24 cellular contexts compared by ENCODE assay signal in genomic region chr4:159944477-159944876, GRCh38.
"Had no signal": no experiment of that assay in that cellular context is flagged by ENCODE, and none has a peak within 500 bp of the region (broad histone marks: within the 10 kb centered on the region; RNA-seq: fewer than 3 reads in every experiment).

No MANE protein-coding gene starts in this region.

- DNase-seq: islet precursor cell; left ventricle myocardium inferior; naive B cell; natural killer cell; nephron progenitor cell; ovary; right cardiac atrium; stimulated activated CD4-positive, alpha-beta T cell treated with anti-CD3 and anti-CD28 coated beads, Interleukin-12 subunit alpha, Interleukin-12 subunit beta, amount 100 ng/mL, for 4 hours; stimulated activated CD4-positive, alpha-beta T cell treated with anti-CD3 and anti-CD28 coated beads, Interleukin-15, amount 100 ng/mL, for 24 hours; stimulated activated CD4-positive, alpha-beta T cell treated with anti-CD3 and anti-CD28 coated beads, Interleukin-2, amount 100 ng/mL, for 24 hours; stimulated activated CD4-positive, alpha-beta T cell treated with anti-CD3 and anti-CD28 coated beads, Interleukin-4, amount 100 ng/mL, for 1 hour; stimulated activated naive B cell treated with anti-CD40 and anti-IgM and Interleukin-4, amounts not matched to agents 10 μg/mL and 1 μg/mL and 100 μg/mL, for 72 hours; stimulated activated naive CD8-positive, alpha-beta T cell treated with anti-CD3 and anti-CD28 coated beads, Interleukin-15, Interleukin-2, amounts not matched to agents 100 U/mL and 50 U/mL, for 24 hours; stomach; testis; thyroid gland; transverse colon; upper lobe of left lung had no signal

- H3K36me3 ChIP-seq: left ventricle myocardium inferior, ovary, stomach, thyroid gland, transverse colon, upper lobe of left lung, vagina had no signal

- ATAC-seq: natural killer cell; right cardiac atrium; sciatic nerve; stimulated activated naive B cell treated with anti-CD40 and anti-IgM and Interleukin-4, amounts not matched to agents 10 μg/mL and 1 μg/mL and 100 μg/mL, for 72 hours; stimulated activated naive CD8-positive, alpha-beta T cell treated with anti-CD3 and anti-CD28 coated beads, Interleukin-15, Interleukin-2, amounts not matched to agents 100 U/mL and 50 U/mL, for 24 hours had no signal

- H3K4me3 ChIP-seq: left ventricle myocardium inferior, lung, ovary, skin epidermis, stomach, testis, thyroid gland, transverse colon, upper lobe of left lung, vagina had no signal

- H3K27me3 Mint-ChIP-seq: naive B cell; progenitor cell of endocrine pancreas; stimulated activated naive B cell treated with anti-CD40 and anti-IgM and Interleukin-4, amounts not matched to agents 10 μg/mL and 1 μg/mL and 100 μg/mL, for 72 hours had no signal

- H3K4me1 Mint-ChIP-seq: naive B cell; natural killer cell; nephron progenitor cell; stimulated activated naive B cell treated with anti-CD40 and anti-IgM and Interleukin-4, amounts not matched to agents 10 μg/mL and 1 μg/mL and 100 μg/mL, for 72 hours had no signal

- H3K36me3 Mint-ChIP-seq: mesothelial cell of epicardium; naive B cell; natural killer cell; stimulated activated naive B cell treated with anti-CD40 and anti-IgM and Interleukin-4, amounts not matched to agents 10 μg/mL and 1 μg/mL and 100 μg/mL, for 72 hours had no signal

- H3K27ac ChIP-seq: left ventricle myocardium inferior, ovary, skin epidermis, stomach, testis, thyroid gland, transverse colon, upper lobe of left lung, vagina had no signal

- H3K27me3 ChIP-seq: ovary, stomach, testis, thyroid gland, transverse colon, upper lobe of left lung, vagina had no signal

- H3K9me3 Mint-ChIP-seq: mesothelial cell of epicardium; naive B cell; natural killer cell; stimulated activated naive B cell treated with anti-CD40 and anti-IgM and Interleukin-4, amounts not matched to agents 10 μg/mL and 1 μg/mL and 100 μg/mL, for 72 hours had no signal

- H3K4me3 Mint-ChIP-seq: mesothelial cell of epicardium; naive B cell; natural killer cell; nephron progenitor cell; stimulated activated naive B cell treated with anti-CD40 and anti-IgM and Interleukin-4, amounts not matched to agents 10 μg/mL and 1 μg/mL and 100 μg/mL, for 72 hours had no signal

- H3K9me3 ChIP-seq: left ventricle myocardium inferior, ovary, stomach, testis, thyroid gland, transverse colon, upper lobe of left lung, vagina had no signal

- H3K4me1 ChIP-seq: left ventricle myocardium inferior, testis, thyroid gland, transverse colon, upper lobe of left lung, vagina had no signal

- H3K27ac Mint-ChIP-seq: mesothelial cell of epicardium; naive B cell; natural killer cell; nephron progenitor cell; progenitor cell of endocrine pancreas; stimulated activated naive B cell treated with anti-CD40 and anti-IgM and Interleukin-4, amounts not matched to agents 10 μg/mL and 1 μg/mL and 100 μg/mL, for 72 hours had no signal
